ENCODE assay signal across 8 cellular contexts in the genomic region with DNA sequence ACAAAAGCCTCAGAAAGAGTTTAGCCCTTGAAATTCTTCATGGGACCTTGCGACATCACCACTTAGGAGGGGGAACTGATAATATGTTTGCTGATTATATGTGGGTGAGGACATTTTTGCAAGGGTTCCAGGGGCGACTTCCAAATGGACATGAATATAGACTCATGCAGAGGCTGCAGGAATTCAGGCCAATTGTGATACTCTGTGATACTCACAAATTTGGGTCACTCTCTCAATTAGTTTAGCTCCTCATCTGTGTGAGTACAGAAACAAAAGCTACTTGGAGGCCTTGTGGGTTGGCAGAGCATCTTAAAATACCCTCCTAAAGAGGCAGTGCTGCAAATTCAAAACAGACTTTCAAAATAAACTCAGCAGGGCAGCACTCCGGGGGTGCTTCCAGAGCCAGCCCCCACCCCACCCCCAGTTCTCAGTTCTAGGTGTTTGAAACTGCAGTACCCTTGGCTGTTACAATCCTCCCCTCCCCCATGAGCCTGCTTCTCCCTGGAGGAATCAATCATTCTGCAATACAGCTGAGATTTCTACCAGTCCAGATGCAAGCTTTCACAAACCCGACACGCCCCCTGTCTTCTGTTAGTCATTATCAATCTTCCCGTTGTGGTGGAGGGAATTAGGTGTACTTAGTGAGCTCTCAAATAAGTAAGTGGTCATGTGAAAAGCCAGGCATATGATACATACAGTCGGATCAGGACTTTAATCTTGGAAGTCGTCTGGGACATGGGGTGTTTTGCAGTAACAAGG.
A peak's percentile ranks its signal among the peaks of the same experiment; 100 is the strongest.
DNase-seq lines count a peak whose midpoint lies in the region; ATAC-seq, FAIRE-seq and TF ChIP-seq lines count a peak whose summit lies in the region.

No MANE protein-coding gene starts in this region.

- no peak for TF ChIP-seq CTCF in pancreas (IDR thresholded peaks at IDR 0.05)

- intact Hi-C loops in activated CD4-positive, alpha-beta memory T cell treated with anti-CD3 and anti-CD28 coated beads for 36 hours (cut with micrococcal nuclease): loop anchor here (1.0 to 5.0 kb wide), 3 partner anchors 217 to 412 kb away; no protein-coding TSS in a partner anchor
- intact Hi-C loops in pancreas (cut with DNase I): loop anchor here in 1 of 3 donors (10.0 kb wide), 1 partner anchor 220 kb away; no protein-coding TSS in a partner anchor

- CTCF ChIA-PET in activated CD4-positive, alpha-beta memory T cell treated with anti-CD3 and anti-CD28 coated beads for 36 hours (lab: Charles Lee): interaction anchor here (0.6 to 4.8 kb wide), 7 partner anchors 9 to 1226 kb away, joined by 3 to 39 read pairs (median 7); a partner anchor contains a TSS
- CTCF ChIA-PET in activated CD4-positive, alpha-beta memory T cell treated with anti-CD3 and anti-CD28 coated beads, Interleukin-2, amount 10 ng/mL, durations not matched to agents 7 days and 5 days (lab: Charles Lee): interaction anchor here (0.7 to 2.1 kb wide), 4 partner anchors 14 to 174 kb away, joined by 3 to 9 read pairs (median 3); no protein-coding TSS in a partner anchor

- no peaks in the 10 kb centered on the region for H3K9me3 Mint-ChIP-seq in activated CD4-positive, alpha-beta memory T cell treated with anti-CD3 and anti-CD28 coated beads for 36 hours
- no peaks in the 10 kb centered on the region for H3K9me3 Mint-ChIP-seq in activated CD4-positive, alpha-beta memory T cell treated with anti-CD3 and anti-CD28 coated beads, Interleukin-2, amount 10 ng/mL, durations not matched to agents 7 days and 5 days

- ATAC-seq in HG02798 (IDR thresholded peaks at IDR 0.05; ENCODE audit: poor library complexity, unreplicated experiment) (peak; percentile 38), pancreas (peak; percentile 73 to 82 (median 76)), GM21367 (IDR thresholded peaks at IDR 0.05; ENCODE audit: unreplicated experiment) (no peak)

- H3K27me3 ChIP-seq in pancreas: no peaks in the 10 kb centered on the region

- 16 to 17% methylated on average over 8 of the region's 8 CpGs for WGBS in pancreas, 2 donors

- H3K27ac ChIP-seq in epithelial cell of prostate (peak overlapping the region; percentile 69), pancreas (no peak overlapping the region)

- H3K4me3 ChIP-seq in pancreas: no peak overlapping the region

- peaks cover 41% of the 10 kb centered on the region for H3K27me3 Mint-ChIP-seq in activated CD4-positive, alpha-beta memory T cell treated with anti-CD3 and anti-CD28 coated beads for 36 hours
- peaks cover 11% of the 10 kb centered on the region for H3K27me3 Mint-ChIP-seq in activated CD4-positive, alpha-beta memory T cell treated with anti-CD3 and anti-CD28 coated beads, Interleukin-2, amount 10 ng/mL, durations not matched to agents 7 days and 5 days

- POLR2A ChIA-PET in activated CD4-positive, alpha-beta memory T cell treated with anti-CD3 and anti-CD28 coated beads for 36 hours (lab: Charles Lee): interaction anchor here (0.6 to 1.3 kb wide), 5 partner anchors 16 to 132 kb away, joined by 3 to 6 read pairs (median 3); no protein-coding TSS in a partner anchor
- POLR2A ChIA-PET in activated CD4-positive, alpha-beta memory T cell treated with anti-CD3 and anti-CD28 coated beads, Interleukin-2, amount 10 ng/mL, durations not matched to agents 7 days and 5 days (lab: Charles Lee): no interaction called here

- H3K9me3 ChIP-seq in pancreas: no peaks in the 10 kb centered on the region

- peak overlapping the region; percentile 7 for H3K27ac Mint-ChIP-seq in activated CD4-positive, alpha-beta memory T cell treated with anti-CD3 and anti-CD28 coated beads for 36 hours
- no peak overlapping the region for H3K27ac Mint-ChIP-seq in activated CD4-positive, alpha-beta memory T cell treated with anti-CD3 and anti-CD28 coated beads, Interleukin-2, amount 10 ng/mL, durations not matched to agents 7 days and 5 days

- H3K4me3 Mint-ChIP-seq in activated CD4-positive, alpha-beta memory T cell treated with anti-CD3 and anti-CD28 coated beads for 36 hours: no peak overlapping the region
- H3K4me3 Mint-ChIP-seq in activated CD4-positive, alpha-beta memory T cell treated with anti-CD3 and anti-CD28 coated beads, Interleukin-2, amount 10 ng/mL, durations not matched to agents 7 days and 5 days: no peak overlapping the region

- H3K4me1 ChIP-seq in pancreas: peaks cover 0 to 8% (median 6%) of the 10 kb centered on the region in 3 donors

- H3K4me1 Mint-ChIP-seq in activated CD4-positive, alpha-beta memory T cell treated with anti-CD3 and anti-CD28 coated beads for 36 hours (ENCODE audit: low read depth): peaks cover 34% of the 10 kb centered on the region
- peaks cover 23% of the 10 kb centered on the region for H3K4me1 Mint-ChIP-seq in activated CD4-positive, alpha-beta memory T cell treated with anti-CD3 and anti-CD28 coated beads, Interleukin-2, amount 10 ng/mL, durations not matched to agents 7 days and 5 days

- H3K36me3 ChIP-seq in pancreas: no peaks in the 10 kb centered on the region

- no peaks in the 10 kb centered on the region for H3K36me3 Mint-ChIP-seq in activated CD4-positive, alpha-beta memory T cell treated with anti-CD3 and anti-CD28 coated beads for 36 hours
- H3K36me3 Mint-ChIP-seq in activated CD4-positive, alpha-beta memory T cell treated with anti-CD3 and anti-CD28 coated beads, Interleukin-2, amount 10 ng/mL, durations not matched to agents 7 days and 5 days (ENCODE audit: low read depth): no peaks in the 10 kb centered on the region

- FAIRE-seq in pancreas (lab: Jason Lieb, UNC): no peak

- DNase-seq in activated CD4-positive, alpha-beta memory T cell treated with anti-CD3 and anti-CD28 coated beads for 36 hours: peak; percentile 74
- no peak for DNase-seq in activated CD4-positive, alpha-beta memory T cell treated with anti-CD3 and anti-CD28 coated beads, Interleukin-2, amount 10 ng/mL, durations not matched to agents 7 days and 5 days
- DNase-seq in NCI-H82 treated with DMSO at 0.1 percent for 48 hours (lab: John Stamatoyannopoulos, UW; ENCODE audit: unreplicated experiment) (peak; percentile 99), epithelial cell of prostate (ENCODE audit: low read depth, low spot score) (peak; percentile 80), pancreas (peak in 2 of 6 donors; percentile 24 to 38), SW 1271 (lab: John Stamatoyannopoulos, UW) (no peak)

Comparison
In these comparisons a context has a peak if more than half of its experiments do, and no peak if none do; other contexts are left out.
1. DNase-seq: peak in activated CD4-positive, alpha-beta memory T cell treated with anti-CD3 and anti-CD28 coated beads for 36 hours (single experiment), NCI-H82 treated with DMSO at 0.1 percent for 48 hours (single experiment) and epithelial cell of prostate (single experiment); none in activated CD4-positive, alpha-beta memory T cell treated with anti-CD3 and anti-CD28 coated beads, Interleukin-2, amount 10 ng/mL, durations not matched to agents 7 days and 5 days (single experiment) and SW 1271 (0 of 2).